15 cellular contexts compared by ENCODE assay signal in the genomic region with DNA sequence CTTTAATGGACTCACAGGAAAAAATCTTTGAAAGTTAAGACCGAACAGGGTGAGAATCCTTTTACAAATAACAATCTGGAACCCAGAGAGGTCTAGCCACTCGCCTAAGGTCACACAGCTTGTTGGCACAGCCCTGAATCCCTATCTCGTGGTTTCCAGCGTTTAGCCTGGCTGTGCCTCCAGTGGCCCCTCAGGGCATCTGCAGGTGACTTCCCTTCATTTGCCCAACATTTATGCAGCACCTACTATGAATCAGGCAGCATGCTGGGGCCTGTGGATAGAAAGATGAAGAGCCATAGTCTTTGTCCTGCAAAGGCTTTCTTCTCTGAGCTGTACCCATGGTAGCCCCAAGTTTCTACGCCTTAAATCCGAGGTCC. TPM values are rescaled to one million over a fixed set of nuclear protein-coding genes. Genes with fewer than 3 reads are reported as not detected.
DNase-seq lines count a peak whose midpoint lies in the region; ATAC-seq and TF ChIP-seq lines count a peak whose summit lies in the region.
"Had no signal": no experiment of that assay in that cellular context is flagged by ENCODE, and none has a peak within 500 bp of the region (broad histone marks: within the 10 kb centered on the region; RNA-seq: fewer than 3 reads in every experiment).

No MANE protein-coding gene starts in this region.

- no peak overlapping the region for H3K27ac Mint-ChIP-seq in progenitor cell of endocrine pancreas
- H3K27ac Mint-ChIP-seq: nephron progenitor cell had no signal

- peak; percentile 57 for DNase-seq in activated CD8-positive, alpha-beta memory T cell treated with anti-CD3 and anti-CD28 coated beads for 24 hours
- no peak for DNase-seq in activated CD8-positive, alpha-beta memory T cell treated with anti-CD3 and anti-CD28 coated beads, Interleukin-2, amount 50 U/mL, for 48 hours
- peak; percentile 8 for DNase-seq in HT1080 (ENCODE audit: low read depth)
- DNase-seq in astrocyte of the spinal cord (ENCODE audit: low read depth, low spot score): no peak
- no peak for DNase-seq in progenitor cell of endocrine pancreas (ENCODE audit: low spot score, unreplicated experiment)
- no peak for DNase-seq in pons (ENCODE audit: low spot score)
- DNase-seq: activated CD4-positive, CD25-positive, alpha-beta regulatory T cell; activated gamma-delta T cell; NCI-H2081; nephron progenitor cell; SHP77 treated with DMSO at 0.1 percent for 48 hours had no signal

- H3K36me3 Mint-ChIP-seq in progenitor cell of endocrine pancreas (ENCODE audit: insufficient read depth): no peaks in the 10 kb centered on the region

- no peak overlapping the region for H3K4me3 ChIP-seq in astrocyte of the spinal cord (ENCODE audit: low read depth, low read length)
- H3K4me3 ChIP-seq: upper lobe of left lung had no signal

- TF ChIP-seq CTCF in astrocyte of the spinal cord (IDR thresholded peaks at IDR 0.05; ENCODE audit: low read depth, low read length): peak; percentile 11
- peak; percentile 29 for TF ChIP-seq CTCF in progenitor cell of endocrine pancreas (IDR thresholded peaks at IDR 0.05; ENCODE audit: unreplicated experiment)

- in situ Hi-C loops in astrocyte of the spinal cord (cut with HindIII; ENCODE audit: low sequenced_read_pairs): no loop called here

- H3K4me3 Mint-ChIP-seq in progenitor cell of endocrine pancreas (ENCODE audit: low read depth): no peak overlapping the region
- H3K4me3 Mint-ChIP-seq: nephron progenitor cell had no signal

- H3K4me1 Mint-ChIP-seq in progenitor cell of endocrine pancreas (ENCODE audit: low read depth): peaks cover 9% of the 10 kb centered on the region

- no peaks in the 10 kb centered on the region for H3K9me3 Mint-ChIP-seq in progenitor cell of endocrine pancreas (ENCODE audit: low read depth)

- H3K27me3 Mint-ChIP-seq in progenitor cell of endocrine pancreas: peaks cover 97% of the 10 kb centered on the region

- ATAC-seq in GM18517 (IDR thresholded peaks at IDR 0.05; ENCODE audit: unreplicated experiment) (no peak), HG03571 (IDR thresholded peaks at IDR 0.05; ENCODE audit: unreplicated experiment) (no peak)

RNA-seq across cellular contexts. Expression of gene NR2E1, which starts 2.6 kb away (rescaled TPM):
- not detected in 2 replicates for total RNA-seq in HT1080 (2014; rRNA removed; shearing (Covaris generic))
- not detected in 2 replicates for polyA plus RNA-seq in HT1080 (2015; cell fraction: cytosol; rRNA removed)
- not detected in 2 replicates for polyA plus RNA-seq in HT1080 (2015; cell fraction: nucleus; rRNA removed)
- total RNA-seq in progenitor cell of endocrine pancreas: not detected in 2 replicates
- total RNA-seq: skeletal muscle tissue, upper lobe of left lung had no signal

Comparison
In these comparisons a context has a peak if more than half of its experiments do, and no peak if none do; other contexts are left out.
1. DNase-seq: peak in activated CD8-positive, alpha-beta memory T cell treated with anti-CD3 and anti-CD28 coated beads for 24 hours (single experiment) and HT1080 (single experiment); none in activated CD8-positive, alpha-beta memory T cell treated with anti-CD3 and anti-CD28 coated beads, Interleukin-2, amount 50 U/mL, for 48 hours (single experiment), astrocyte of the spinal cord (single experiment), progenitor cell of endocrine pancreas (single experiment) and pons (single experiment).